22 cellular contexts compared by ENCODE assay signal in the genomic region with DNA sequence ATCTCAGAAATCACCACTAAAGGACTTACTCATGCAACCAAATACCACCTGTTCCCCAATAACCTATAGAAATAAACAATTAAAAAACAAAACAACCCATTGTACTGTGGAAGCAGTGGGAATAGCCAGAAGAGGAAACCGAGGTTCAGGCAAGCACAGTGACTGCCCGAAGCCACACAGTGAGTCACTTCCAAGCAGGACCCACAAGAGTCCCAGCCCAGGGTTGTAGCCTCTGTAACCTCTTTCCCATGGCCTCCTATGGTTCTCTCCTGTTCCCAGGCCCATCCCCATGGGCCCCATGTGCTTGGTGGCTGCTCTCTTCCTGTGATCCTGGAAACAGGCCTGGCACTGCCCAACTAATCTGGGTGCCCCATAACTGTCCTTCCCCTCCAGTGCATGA.
"Had no signal": no experiment of that assay in that cellular context is flagged by ENCODE, and none has a peak within 500 bp of the region (broad histone marks: within the 10 kb centered on the region; RNA-seq: fewer than 3 reads in every experiment).

No MANE protein-coding gene starts in this region.

- ATAC-seq: activated CD8-positive, alpha-beta T cell treated with anti-CD3 and anti-CD28 coated beads for 36 hours; activated naive CD8-positive, alpha-beta T cell treated with anti-CD3 and anti-CD28 coated beads, Interleukin-2, amount 50 U/mL, for 24 hours; left lung; lower lobe of right lung; mucosa of descending colon; right cardiac atrium; WTC11 had no signal

- H3K27ac ChIP-seq: epithelial cell of prostate, esophagus squamous epithelium, left lung, lower lobe of right lung, spleen, thoracic aorta had no signal

- H3K36me3 ChIP-seq: esophagus squamous epithelium, left lung, lower lobe of right lung, spleen, thoracic aorta had no signal

- DNase-seq: activated CD4-positive, alpha-beta T cell treated with anti-CD3 and anti-CD28 coated beads for 1 hour; activated CD4-positive, alpha-beta T cell treated with anti-CD3 and anti-CD28 coated beads, Interleukin-2, amount 50 U/mL, for 1 hour; activated CD8-positive, alpha-beta T cell treated with anti-CD3 and anti-CD28 coated beads for 36 hours; activated naive CD8-positive, alpha-beta T cell treated with anti-CD3 and anti-CD28 coated beads, Interleukin-2, amount 50 U/mL, for 24 hours; activated T-cell treated with anti-CD3 and anti-CD28 coated beads, Interleukin-2, amount 50 U/mL, for 48 hours; amygdala; effector CD4-positive, alpha-beta T cell; esophagus squamous epithelium; foreskin melanocyte; left lung; lower lobe of right lung; mucosa of descending colon; posterior cingulate gyrus; right cardiac atrium; trophoblast cell had no signal

- FAIRE-seq: bronchial epithelial cell, islet of Langerhans, urothelium cell line had no signal

- H3K27me3 ChIP-seq: left lung had no signal

- H3K4me3 ChIP-seq: esophagus squamous epithelium, left lung, lower lobe of right lung, mucosa of descending colon, spleen, thoracic aorta had no signal
